In genomic region chr18:62957885-62958472, GRCh38 we compare ENCODE assay signal across 8 cellular contexts.
DNase-seq lines count a peak whose midpoint lies in the region; ATAC-seq and TF ChIP-seq lines count a peak whose summit lies in the region.

No MANE protein-coding gene starts in this region.

- CTCF ChIA-PET in HCT116 (lab: Charles Lee), result interaction anchor here (0.6 to 3.0 kb wide), 14 partner anchors 9 to 778 kb away, joined by 3 to 24 read pairs (median 5); partner anchors contain the start of gene PHLPP1

- no peaks in the 10 kb centered on the region for H4K20me1 ChIP-seq in HCT116 (ENCODE audit: insufficient read depth)
- H4K20me1 ChIP-seq in OCI-LY3 (ENCODE audit: insufficient read depth, low read length), result no peaks in the 10 kb centered on the region

- no peak overlapping the region for H3K4me3 ChIP-seq in HCT116 (replicated peaks in 1 of 2; ENCODE audit: low read depth in 1 of 2, low read length in 2 of 2)
- no peak overlapping the region for H3K4me3 ChIP-seq in OCI-LY3 (ENCODE audit: low read length)
- H3K4me3 ChIP-seq in astrocyte of the cerebellum (ENCODE audit: low read depth, low read length), result no peak overlapping the region
- H3K4me3 ChIP-seq in stomach, result no peak overlapping the region

- H3K27me3 ChIP-seq in HCT116 (ENCODE audit: insufficient read depth, low read length), result no peaks in the 10 kb centered on the region
- no peaks in the 10 kb centered on the region for H3K27me3 ChIP-seq in OCI-LY3 (ENCODE audit: low read depth, low read length)
- H3K27me3 ChIP-seq in stomach, result no peaks in the 10 kb centered on the region

- 68 to 86% (median 82%) methylated on average over 7 to 9 of the region's 9 CpGs for WGBS in stomach, 5 donors

- peak; percentile 98 for ATAC-seq in HCT116
- peak; percentile 86 for ATAC-seq in left lobe of liver

- TF ChIP-seq EP300 in stomach (IDR thresholded peaks at IDR 0.05), result no peak

- in situ Hi-C loops in astrocyte of the cerebellum (cut with HindIII; ENCODE audit: low sequenced_read_pairs), result no loop called here

- RAD21 ChIA-PET in HCT116 (lab: Charles Lee; ENCODE audit: low non-redundant PET in 1 of 2, low total read pairs in 2 of 2, uncharacterized antibody in 2 of 2, unreplicated experiment in 2 of 2), result interaction anchor here (0.6 to 1.9 kb wide), 4 partner anchors 26 to 243 kb away, joined by 3 to 7 read pairs (median 3); partner anchors contain the start of gene PHLPP1 (in 2 of the 2)

- TF ChIP-seq CTCF in HCT116 (IDR thresholded peaks at IDR 0.05 in 2 of 3, conservative IDR thresholded peaks at IDR 0.05 in 1 of 3; ENCODE audit: borderline replicate concordance in 1 of 3, insufficient read depth in 1 of 3, low read depth in 2 of 3, low read length in 2 of 3) (peak; percentile 49 to 64 (median 61); a peak in 4 of 6 replicates), OCI-LY3 (IDR thresholded peaks at IDR 0.05; ENCODE audit: low read depth, low read length) (peak; percentile 76), astrocyte of the cerebellum (IDR thresholded peaks at IDR 0.05; ENCODE audit: low read depth, low read length, missing control alignments) (peak; percentile 27), stomach (IDR thresholded peaks at IDR 0.05) (peak in 4 of 7 experiments; percentile 19 to 36 (median 28))

- H3K36me3 ChIP-seq in HCT116 (ENCODE audit: control insufficient read depth in 1 of 2, insufficient read depth in 2 of 2, low read length in 2 of 2) (no peaks in the 10 kb centered on the region), OCI-LY3 (replicated peaks; ENCODE audit: low read depth, low read length) (no peaks in the 10 kb centered on the region), stomach (peaks cover 0 to 17% (median 11%) of the 10 kb centered on the region in 4 donors)

- no peaks in the 10 kb centered on the region for H3K4me1 ChIP-seq in HCT116 (ENCODE audit: control insufficient read depth in 1 of 2, insufficient read depth in 2 of 2, low read length in 2 of 2)
- peaks cover 2% of the 10 kb centered on the region; the same call in 1 of the 2 replicates for H3K4me1 ChIP-seq in OCI-LY3 (ENCODE audit: low read length)
- peaks cover 0 to 11% (median 0%) of the 10 kb centered on the region in 4 donors for H3K4me1 ChIP-seq in stomach

- BruUV-seq in HCT116 (replicated peaks; lab: Mats Ljungman, UMichigan), result no TSS peak

- intact Hi-C loops in HCT116 (cut with micrococcal nuclease), result loop anchor here (1.0 kb wide), 2 partner anchors 243 to 320 kb away; partner anchors contain the start of gene PHLPP1
- intact Hi-C loops in stomach (cut with DNase I; ENCODE audit: low total_unique reads), result no loop called here

- H3K9me2 ChIP-seq in HCT116 (ENCODE audit: insufficient read depth), result no peaks in the 10 kb centered on the region

- H3K79me2 ChIP-seq in HCT116 (ENCODE audit: insufficient read depth, low read length), result no peaks in the 10 kb centered on the region
- no peaks in the 10 kb centered on the region for H3K79me2 ChIP-seq in OCI-LY3 (ENCODE audit: low read length)

- peak; percentile 41 for DNase-seq in EL
- DNase-seq in HCT116 (ENCODE audit: low read depth, low spot score), result peak; percentile 40
- no peak for DNase-seq in astrocyte of the cerebellum (ENCODE audit: low read depth)
- DNase-seq in left lobe of liver (ENCODE audit: low spot score), result peak; percentile 61
- DNase-seq in stomach, result peak; percentile 41
- DNase-seq in NCI-H2171 (lab: John Stamatoyannopoulos, UW), result no peak
- DNase-seq in DMS79 (lab: John Stamatoyannopoulos, UW), result no peak

- TF ChIP-seq POLR2A in HCT116 (IDR thresholded peaks at IDR 0.05; ENCODE audit: borderline replicate concordance, extremely low read depth, insufficient read depth, insufficient read length) (no peak), stomach (IDR thresholded peaks at IDR 0.05) (no peak)

- H3K9me3 ChIP-seq in HCT116 (ENCODE audit: control insufficient read depth in 1 of 2, insufficient read depth in 1 of 2, low read depth in 1 of 2, low read length in 2 of 2), result no peaks in the 10 kb centered on the region
- no peaks in the 10 kb centered on the region for H3K9me3 ChIP-seq in OCI-LY3 (ENCODE audit: insufficient read depth, low read length)
- no peaks in the 10 kb centered on the region for H3K9me3 ChIP-seq in stomach

- H3K27ac ChIP-seq in HCT116 (ENCODE audit: low read depth, low read length), result no peak overlapping the region
- no peak overlapping the region for H3K27ac ChIP-seq in OCI-LY3 (ENCODE audit: low read length)
- no peak overlapping the region for H3K27ac ChIP-seq in stomach

- H3K9ac ChIP-seq in HCT116 (ENCODE audit: low read length), result no peak overlapping the region
- H3K9ac ChIP-seq in OCI-LY3 (ENCODE audit: low read length), result no peak overlapping the region

- H3K4me2 ChIP-seq in HCT116 (ENCODE audit: low read length) (no peak overlapping the region), OCI-LY3 (ENCODE audit: low read length) (no peak overlapping the region)

- peak; percentile 77 for TF ChIP-seq RAD21 in HCT116 (IDR thresholded peaks at IDR 0.05; ENCODE audit: low read depth)

- POLR2A ChIA-PET in HCT116 (lab: Charles Lee), result no interaction called here

- H2AFZ ChIP-seq in HCT116 (ENCODE audit: low read depth, low read length, poor library complexity, severe bottlenecking) (no peak overlapping the region), OCI-LY3 (ENCODE audit: low read depth, low read length) (no peak overlapping the region)

TF ChIP-seq in HCT116, 20 proteins besides CTCF, POLR2A, EP300 and RAD21:
- peak; percentile 61; the same call in 1 of the 2 replicates for TF ChIP-seq CBX3 (IDR thresholded peaks at IDR 0.05; ENCODE audit: low read depth)
- TF ChIP-seq EZH2phosphoT487 (IDR thresholded peaks at IDR 0.05; ENCODE audit: borderline replicate concordance), result no peak

Comparison
In these comparisons a context has a peak if more than half of its experiments do, and no peak if none do; other contexts are left out.
1. DNase-seq: peak in EL (single experiment), HCT116 (single experiment), left lobe of liver (single experiment) and stomach (single experiment); none in astrocyte of the cerebellum (single experiment), NCI-H2171 (single experiment) and DMS79 (single experiment).
2. Peak in every context shown above with its lines, with median percentiles within 50 percentile points of each other: CTCF ChIP-seq.